Comparison of ENCODE assay signal across 8 cellular contexts in the genomic region with DNA sequence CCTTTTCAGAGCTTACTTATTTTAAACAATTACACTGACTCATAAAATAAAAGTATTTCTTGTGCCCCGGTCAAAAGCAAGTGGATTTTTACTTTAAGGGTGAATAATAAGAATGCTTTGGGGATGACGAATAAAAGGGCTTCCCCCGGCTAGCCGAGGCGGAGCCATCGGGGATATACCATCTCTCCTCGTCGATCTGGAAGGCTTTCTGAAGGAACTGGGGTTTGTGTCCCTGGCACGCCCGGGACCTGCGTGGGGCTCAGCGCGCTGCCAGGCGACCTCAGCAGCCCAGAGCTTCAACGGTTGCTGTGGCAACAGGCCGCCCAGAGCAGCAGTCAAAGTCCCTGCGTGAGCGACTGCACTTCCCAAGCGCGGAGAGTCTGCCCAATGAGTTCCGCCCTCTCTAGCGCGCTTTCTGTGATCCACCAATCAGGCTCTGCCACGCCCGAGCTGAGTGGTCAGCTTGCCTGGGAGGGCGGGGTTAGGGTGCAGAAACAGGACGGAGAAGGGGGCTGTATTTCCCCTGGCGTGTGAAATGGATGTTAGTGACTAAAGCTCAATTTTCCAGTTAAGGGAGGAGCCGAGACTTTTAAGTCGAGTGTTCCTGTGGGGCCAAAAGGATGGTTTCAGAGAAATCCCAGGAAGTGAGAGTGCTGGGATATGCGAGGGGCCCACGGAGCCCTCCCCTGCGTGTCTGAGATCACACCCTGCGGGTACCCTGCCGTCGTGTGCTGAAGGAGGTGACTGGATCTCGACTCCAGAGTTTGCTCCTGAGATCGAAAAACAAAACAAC. TPM values are rescaled to one million over a fixed set of nuclear protein-coding genes. Genes with fewer than 3 reads are reported as not detected.
DNase-seq lines count a peak whose midpoint lies in the region; ATAC-seq and TF ChIP-seq lines count a peak whose summit lies in the region.

No MANE protein-coding gene starts in this region.

- no peaks in the 10 kb centered on the region for H3K4me1 ChIP-seq in BE2C

- H3K4me3 ChIP-seq in BE2C (ENCODE audit: low read depth, low read length): peak overlapping the region; percentile 74

- H3K27ac Mint-ChIP-seq in activated CD4-positive, alpha-beta T cell treated with anti-CD3 and anti-CD28 coated beads, Interleukin-2, amount 10 ng/mL, durations not matched to agents 7 days and 5 days: peak overlapping the region; percentile 90

- DNase-seq in BE2C (peak; percentile 97), GM19240 (ENCODE audit: insufficient read length, low spot score) (peak; percentile 78), NCI-H524 (lab: John Stamatoyannopoulos, UW) (peak; percentile 91 to 97), dedifferentiated amniotic fluid mesenchymal stem cell (ENCODE audit: extremely low spot score) (peak; percentile 98), left kidney (ENCODE audit: low read depth, low spot score) (peak; percentile 99)
- peak; percentile 94 for DNase-seq in activated CD4-positive, alpha-beta T cell treated with anti-CD3 and anti-CD28 coated beads, Interleukin-2, amount 10 ng/mL, durations not matched to agents 7 days and 5 days
- peak; percentile 97 for DNase-seq in stimulated activated CD4-positive, alpha-beta T cell treated with anti-CD3 and anti-CD28 coated beads, Interleukin-1b, Interleukin-23, amount 100 ng/mL, for 48 hours

- TF ChIP-seq CTCF in BE2C (IDR thresholded peaks at IDR 0.05; ENCODE audit: low read depth, low read length): no peak

- no peaks in the 10 kb centered on the region for H3K36me3 Mint-ChIP-seq in activated CD4-positive, alpha-beta T cell treated with anti-CD3 and anti-CD28 coated beads, Interleukin-2, amount 10 ng/mL, durations not matched to agents 7 days and 5 days (ENCODE audit: low read depth)

- H3K4me1 Mint-ChIP-seq in activated CD4-positive, alpha-beta T cell treated with anti-CD3 and anti-CD28 coated beads, Interleukin-2, amount 10 ng/mL, durations not matched to agents 7 days and 5 days: peaks cover 35% of the 10 kb centered on the region

- peaks cover 42% of the 10 kb centered on the region for H3K27me3 Mint-ChIP-seq in activated CD4-positive, alpha-beta T cell treated with anti-CD3 and anti-CD28 coated beads, Interleukin-2, amount 10 ng/mL, durations not matched to agents 7 days and 5 days

- no peaks in the 10 kb centered on the region for H3K36me3 ChIP-seq in BE2C

- H3K27me3 ChIP-seq in BE2C: peaks cover 31% of the 10 kb centered on the region

- POLR2A ChIA-PET in activated CD4-positive, alpha-beta T cell treated with anti-CD3 and anti-CD28 coated beads, Interleukin-2, amount 10 ng/mL, durations not matched to agents 7 days and 5 days (lab: Charles Lee): no interaction called here

- peak; percentile 97 for ATAC-seq in HG03457 (IDR thresholded peaks at IDR 0.05; ENCODE audit: unreplicated experiment)

- H3K9me3 ChIP-seq in BE2C: no peaks in the 10 kb centered on the region

- peak overlapping the region; percentile 86 for H3K4me3 Mint-ChIP-seq in activated CD4-positive, alpha-beta T cell treated with anti-CD3 and anti-CD28 coated beads, Interleukin-2, amount 10 ng/mL, durations not matched to agents 7 days and 5 days

- CTCF ChIA-PET in activated CD4-positive, alpha-beta T cell treated with anti-CD3 and anti-CD28 coated beads, Interleukin-2, amount 10 ng/mL, durations not matched to agents 7 days and 5 days (lab: Charles Lee): interaction anchor here (1.2 to 1.4 kb wide), 2 partner anchors 10 to 205 kb away, joined by 3 to 4 read pairs; no protein-coding TSS in a partner anchor

- no peaks in the 10 kb centered on the region for H3K9me3 Mint-ChIP-seq in activated CD4-positive, alpha-beta T cell treated with anti-CD3 and anti-CD28 coated beads, Interleukin-2, amount 10 ng/mL, durations not matched to agents 7 days and 5 days

RNA-seq across cellular contexts. Expression of a gene that starts 33.0 kb away (rescaled TPM):
- 86.5 TPM for polyA plus RNA-seq in BE2C (2012; ENCODE audit: insufficient read depth, insufficient read length, low read depth)
- 10 to 100 TPM; 61.6 to 65.4 TPM for total RNA-seq in activated CD4-positive, alpha-beta T cell treated with anti-CD3 and anti-CD28 coated beads, Interleukin-2, amount 10 ng/mL, durations not matched to agents 7 days and 5 days

RNA-seq across cellular contexts. Expression of a gene that starts 54.3 kb away (rescaled TPM):
- polyA plus RNA-seq in BE2C (2012; ENCODE audit: insufficient read depth, insufficient read length, low read depth): not detected
- not detected for total RNA-seq in activated CD4-positive, alpha-beta T cell treated with anti-CD3 and anti-CD28 coated beads, Interleukin-2, amount 10 ng/mL, durations not matched to agents 7 days and 5 days

Comparison
In these comparisons a context has a peak if more than half of its experiments do, and no peak if none do; other contexts are left out.
1. Peak in every context shown above with its lines: DNase-seq, ATAC-seq and H3K4me3 ChIP-seq.